In genomic region chr5:155759252-155759651, GRCh38 we compare ENCODE assay signal across 34 cellular contexts.
DNase-seq lines count a peak whose midpoint lies in the region; ATAC-seq, FAIRE-seq and TF ChIP-seq lines count a peak whose summit lies in the region.
"Had no signal": no experiment of that assay in that cellular context is flagged by ENCODE, and none has a peak within 500 bp of the region (broad histone marks: within the 10 kb centered on the region; RNA-seq: fewer than 3 reads in every experiment).

No MANE protein-coding gene starts in this region.

- intact Hi-C loops in HepG2 (cut with micrococcal nuclease; ENCODE audit: unreplicated experiment): no loop called here
- intact Hi-C loops in right lobe of liver (cut with DNase I): no loop called here
- intact Hi-C loops in IMR-90 (cut with micrococcal nuclease): no loop called here
- intact Hi-C loops in K562 (cut with micrococcal nuclease): no loop called here

- TF ChIP-seq CTCF in HepG2 (CRISPR knock-in tag; IDR thresholded peaks at IDR 0.05): no peak
- TF ChIP-seq CTCF in right lobe of liver (IDR thresholded peaks at IDR 0.05): no peak
- no peak for TF ChIP-seq CTCF in A549 (IDR thresholded peaks at IDR 0.05)
- TF ChIP-seq CTCF in IMR-90 (conservative IDR thresholded peaks at IDR 0.05; ENCODE audit: low read depth, low read length): no peak
- TF ChIP-seq CTCF in K562 (IDR thresholded peaks at IDR 0.05 in 2 of 3, conservative IDR thresholded peaks at IDR 0.05 in 1 of 3; ENCODE audit: insufficient read depth in 2 of 3, low read depth in 1 of 3, low read length in 3 of 3): no peak

- H3K9ac ChIP-seq in HepG2 (ENCODE audit: insufficient read depth, low read depth, low read length): no peak overlapping the region
- H3K9ac ChIP-seq in IMR-90 (ENCODE audit: low read depth, low read length): no peak overlapping the region
- no peak overlapping the region for H3K9ac ChIP-seq in K562 (ENCODE audit: insufficient read depth in 1 of 2, low read depth in 2 of 2, low read length in 2 of 2)
- no peak overlapping the region for H3K9ac ChIP-seq in neuronal stem cell (ENCODE audit: low read depth, low read length, poor library complexity)
- H3K9ac ChIP-seq: BLaER1; BLaER1 treated with 17β-estradiol and CSF1 and Interleukin-3, amounts not matched to agents 10 nM and 100 nM had no signal

- H2AFZ ChIP-seq in HepG2 (ENCODE audit: low read length): no peak overlapping the region
- H2AFZ ChIP-seq in IMR-90 (replicated peaks; ENCODE audit: low read length, poor library complexity): no peak overlapping the region
- H2AFZ ChIP-seq in K562 (ENCODE audit: low read depth, low read length): no peak overlapping the region
- H2AFZ ChIP-seq in neuronal stem cell (ENCODE audit: low read length): no peak overlapping the region

- no peaks in the 10 kb centered on the region for H3K79me1 ChIP-seq in IMR-90 (ENCODE audit: low read depth in 1 of 2, low read length in 2 of 2)
- H3K79me1 ChIP-seq in neuronal stem cell (ENCODE audit: low read depth, low read length): no peaks in the 10 kb centered on the region

- H3K18ac ChIP-seq in IMR-90 (ENCODE audit: low read depth, low read length) (no peak overlapping the region), neuronal stem cell (ENCODE audit: low read length) (no peak overlapping the region)

- dilution Hi-C loops in IMR-90 (cut with HindIII; ENCODE audit: low sequenced_read_pairs, unreplicated experiment): no loop called here

- H3K9me3 ChIP-seq in HepG2 (ENCODE audit: low read length) (peaks cover 25% of the 10 kb centered on the region), right lobe of liver (no peaks in the 10 kb centered on the region), A549 (no peaks in the 10 kb centered on the region), IMR-90 (ENCODE audit: control insufficient read depth, insufficient read depth, low read length) (peaks cover 7% of the 10 kb centered on the region; the same call in 1 of the 2 replicates), K562 (replicated peaks; ENCODE audit: control insufficient read depth, insufficient read depth, low read depth, low read length) (peaks cover 5% of the 10 kb centered on the region), neuronal stem cell (replicated peaks in 1 of 2; ENCODE audit: control insufficient read depth in 2 of 2, insufficient read depth in 1 of 2, low read depth in 1 of 2, low read length in 2 of 2) (no peaks in the 10 kb centered on the region)
- H3K9me3 ChIP-seq: BE2C, BLaER1, Caco-2 had no signal

- no peaks in the 10 kb centered on the region for H3K79me2 ChIP-seq in HepG2 (ENCODE audit: insufficient read depth, low read length)
- H3K79me2 ChIP-seq in K562 (ENCODE audit: control insufficient read depth, insufficient read depth, low read length): no peaks in the 10 kb centered on the region

- H3K14ac ChIP-seq in IMR-90 (replicated peaks; ENCODE audit: low read depth, low read length) (no peak overlapping the region), neuronal stem cell (ENCODE audit: low read length) (no peak overlapping the region)

- H3K4ac ChIP-seq in IMR-90 (ENCODE audit: low read depth, low read length) (no peak overlapping the region), neuronal stem cell (ENCODE audit: low read length) (no peak overlapping the region)

- no peaks in the 10 kb centered on the region for H3K36me3 ChIP-seq in HepG2 (replicated peaks in 1 of 2; ENCODE audit: control insufficient read depth in 1 of 2, insufficient read depth in 2 of 2, low read length in 2 of 2)
- H3K36me3 ChIP-seq in right lobe of liver: no peaks in the 10 kb centered on the region
- no peaks in the 10 kb centered on the region for H3K36me3 ChIP-seq in IMR-90 (ENCODE audit: control insufficient read depth, insufficient read depth, low read length)
- H3K36me3 ChIP-seq in K562 (ENCODE audit: control insufficient read depth, insufficient read depth, low read length): no peaks in the 10 kb centered on the region
- H3K36me3 ChIP-seq in neuronal stem cell (replicated peaks in 1 of 2; ENCODE audit: control insufficient read depth in 2 of 2, insufficient read depth in 2 of 2, low read length in 2 of 2): no peaks in the 10 kb centered on the region
- H3K36me3 ChIP-seq: BE2C; BLaER1; BLaER1 treated with 17β-estradiol and CSF1 and Interleukin-3, amounts not matched to agents 10 nM and 100 nM had no signal

- H2AK5ac ChIP-seq in IMR-90 (ENCODE audit: low read depth, low read length): no peak overlapping the region
- no peak overlapping the region for H2AK5ac ChIP-seq in neuronal stem cell (ENCODE audit: low read depth, low read length)

- TF ChIP-seq POLR2A in HepG2 (IDR thresholded peaks at IDR 0.05; ENCODE audit: insufficient read depth in 1 of 2, low read depth in 2 of 2, low read length in 2 of 2) (no peak), right lobe of liver (IDR thresholded peaks at IDR 0.05) (no peak), A549 (IDR thresholded peaks at IDR 0.05; ENCODE audit: low read length) (no peak), IMR-90 (IDR thresholded peaks at IDR 0.05; ENCODE audit: low read depth, low read length) (no peak), K562 (conservative IDR thresholded peaks at IDR 0.05) (no peak)

- no peak for FAIRE-seq in HepG2 (lab: Jason Lieb, UNC)
- no peak for FAIRE-seq in A549 (lab: Jason Lieb, UNC)
- no peak for FAIRE-seq in K562 (lab: Jason Lieb, UNC)
- FAIRE-seq: A204.1, D721Med had no signal

- TF ChIP-seq EP300 in HepG2 (IDR thresholded peaks at IDR 0.05; ENCODE audit: low read depth in 2 of 2, low read length in 2 of 2) (no peak), HepG2 (CRISPR knock-in tag; IDR thresholded peaks at IDR 0.05; ENCODE audit: borderline replicate concordance) (no peak), A549 (IDR thresholded peaks at IDR 0.05) (no peak), K562 (IDR thresholded peaks at IDR 0.05; ENCODE audit: low read length) (no peak)

- H3K23ac ChIP-seq in IMR-90 (ENCODE audit: low read depth, low read length) (no peak overlapping the region), neuronal stem cell (ENCODE audit: low read depth, low read length, poor library complexity) (no peak overlapping the region)

- TF ChIP-seq RAD21 in HepG2 (CRISPR knock-in tag; IDR thresholded peaks at IDR 0.05): no peak
- TF ChIP-seq RAD21 in A549 (conservative IDR thresholded peaks at IDR 0.05 in 1 of 2, IDR thresholded peaks at IDR 0.05 in 1 of 2): no peak
- no peak for TF ChIP-seq RAD21 in IMR-90 (IDR thresholded peaks at IDR 0.05; ENCODE audit: low read length)
- no peak for TF ChIP-seq RAD21 in K562 (CRISPR knock-in tag; conservative IDR thresholded peaks at IDR 0.05 in 1 of 2, IDR thresholded peaks at IDR 0.05 in 1 of 2)

- H3K27me3 ChIP-seq in HepG2 (ENCODE audit: control insufficient read depth in 1 of 2, insufficient read depth in 2 of 2, low read length in 2 of 2) (no peaks in the 10 kb centered on the region), right lobe of liver (no peaks in the 10 kb centered on the region), IMR-90 (ENCODE audit: control insufficient read depth, insufficient read depth, low read length) (no peaks in the 10 kb centered on the region), K562 (ENCODE audit: control insufficient read depth in 2 of 2, insufficient read depth in 2 of 2, low read length in 2 of 2) (no peaks in the 10 kb centered on the region), neuronal stem cell (ENCODE audit: control insufficient read depth in 3 of 3, insufficient read depth in 3 of 3, low read depth in 1 of 3, low read length in 3 of 3) (no peaks in the 10 kb centered on the region)
- H3K27me3 ChIP-seq: BE2C; BLaER1; BLaER1 treated with 17β-estradiol and CSF1 and Interleukin-3, amounts not matched to agents 10 nM and 100 nM had no signal

- H4K8ac ChIP-seq in IMR-90 (ENCODE audit: low read depth in 2 of 2, low read length in 2 of 2) (no peak overlapping the region), neuronal stem cell (ENCODE audit: low read depth, low read length) (no peak overlapping the region)

- no peak overlapping the region for H4K5ac ChIP-seq in IMR-90 (ENCODE audit: low read depth, low read length)

- H2AK9ac ChIP-seq in IMR-90 (replicated peaks; ENCODE audit: low read depth, low read length, poor library complexity): no peak overlapping the region

- H3K9me1 ChIP-seq in IMR-90 (ENCODE audit: insufficient read depth, low read length) (no peaks in the 10 kb centered on the region), K562 (ENCODE audit: control insufficient read depth, insufficient read depth, low read length) (no peaks in the 10 kb centered on the region)

- H3K27ac ChIP-seq in HepG2 (ENCODE audit: extremely low read length, insufficient read depth, low read length): no peak overlapping the region
- H3K27ac ChIP-seq in right lobe of liver: no peak overlapping the region
- no peak overlapping the region for H3K27ac ChIP-seq in A549
- no peak overlapping the region for H3K27ac ChIP-seq in IMR-90 (ENCODE audit: insufficient read depth, low read length)
- H3K27ac ChIP-seq in K562 (ENCODE audit: extremely low read depth, low read depth, low read length): no peak overlapping the region
- H3K27ac ChIP-seq in neuronal stem cell (replicated peaks; ENCODE audit: low read length): no peak overlapping the region
- H3K27ac ChIP-seq: 22Rv1; BLaER1; BLaER1 treated with 17β-estradiol and CSF1 and Interleukin-3, amounts not matched to agents 10 nM and 100 nM; C4-2B had no signal

- H2BK120ac ChIP-seq in IMR-90 (ENCODE audit: low read depth, low read length) (no peak overlapping the region), neuronal stem cell (ENCODE audit: low read depth, low read length) (no peak overlapping the region)

- POLR2A ChIA-PET in HepG2 (lab: Yijun Ruan, JAX) (no interaction called here), A549 (lab: Yijun Ruan, JAX) (no interaction called here), IMR-90 (lab: Charles Lee; ENCODE audit: unreplicated experiment) (no interaction called here), K562 (lab: Yijun Ruan, JAX) (no interaction called here)

- no peak overlapping the region for H4K91ac ChIP-seq in IMR-90 (ENCODE audit: insufficient read depth, low read depth, low read length)
- no peak overlapping the region for H4K91ac ChIP-seq in neuronal stem cell (ENCODE audit: low read depth, low read length, poor library complexity)

- no peak overlapping the region for H2BK5ac ChIP-seq in IMR-90 (ENCODE audit: low read depth, low read length, poor library complexity, severe bottlenecking)
- no peak overlapping the region for H2BK5ac ChIP-seq in neuronal stem cell (ENCODE audit: low read length)

- H2BK20ac ChIP-seq in IMR-90 (ENCODE audit: low read depth, low read length): no peak overlapping the region

- DNase-seq in HepG2 (ENCODE audit: low spot score) (no peak), right lobe of liver (no peak), A549 (ENCODE audit: low read depth in 1 of 2, low spot score in 1 of 2) (no peak), IMR-90 (no peak), K562 (ENCODE audit: extremely low read depth in 1 of 4, low spot score in 3 of 4) (no peak), neuronal stem cell (ENCODE audit: low spot score) (no peak)
- no peak for DNase-seq in stimulated activated CD8-positive, alpha-beta memory T cell treated with anti-CD3 and anti-CD28 coated beads, Interleukin-4, amount 100 ng/mL, for 48 hours
- DNase-seq: 8988T; ACHN; AML-193; BE2C; C1 segment of cervical spinal cord; Caco-2; Calu3; CD4-positive, alpha-beta memory T cell; CD4-positive, alpha-beta T cell; CD4-positive, CD25-positive, alpha-beta regulatory T cell; CD8-positive, alpha-beta memory T cell; CD8-positive, alpha-beta T cell; COR-L47; DMS 273 treated with DMSO at 0.1 percent for 48 hours; DMS153; DMS53; DMS79; DMS79 treated with DMSO at 0.1 percent for 48 hours; DND-41; EL had no signal

- H4K20me1 ChIP-seq in HepG2 (ENCODE audit: insufficient read depth, low read length) (no peaks in the 10 kb centered on the region), IMR-90 (ENCODE audit: insufficient read depth, low read length) (no peaks in the 10 kb centered on the region), K562 (replicated peaks; ENCODE audit: control insufficient read depth, insufficient read depth, low read length) (no peaks in the 10 kb centered on the region)
- H4K20me1 ChIP-seq: BLaER1; BLaER1 treated with 17β-estradiol and CSF1 and Interleukin-3, amounts not matched to agents 10 nM and 100 nM had no signal

- H3K4me3 ChIP-seq in HepG2 (replicated peaks in 1 of 3; ENCODE audit: insufficient read depth in 1 of 3, low read depth in 2 of 3, low read length in 3 of 3) (no peak overlapping the region), right lobe of liver (no peak overlapping the region), A549 (no peak overlapping the region), IMR-90 (ENCODE audit: insufficient read depth, low read depth, low read length) (no peak overlapping the region), K562 (no peak overlapping the region), neuronal stem cell (ENCODE audit: low read length in 2 of 2) (no peak overlapping the region)
- H3K4me3 ChIP-seq: BLaER1; BLaER1 treated with 17β-estradiol and CSF1 and Interleukin-3, amounts not matched to agents 10 nM and 100 nM had no signal

- CTCF ChIA-PET in HepG2 (lab: Yijun Ruan, JAX; ENCODE audit: low intra/inter-chr PET ratio, low total read pairs): no interaction called here
- CTCF ChIA-PET in A549 (lab: Yijun Ruan, JAX): no interaction called here
- CTCF ChIA-PET in IMR-90 (lab: Yijun Ruan, JAX): no interaction called here
- CTCF ChIA-PET in K562 (lab: Yijun Ruan, JAX; ENCODE audit: low intra/inter-chr PET ratio): no interaction called here

- BruUV-seq in HepG2 (replicated peaks; lab: Mats Ljungman, UMichigan): no TSS peak
- BruUV-seq in IMR-90 (replicated peaks; lab: Mats Ljungman, UMichigan): no TSS peak
- no TSS peak for BruUV-seq in K562 (replicated peaks; lab: Mats Ljungman, UMichigan)

- in situ Hi-C loops in HepG2 (cut with HindIII; ENCODE audit: extremely low pct_ligation_motif_present, low pct_unique_long_range_greater_than_20kb): no loop called here
- in situ Hi-C loops in IMR-90 (cut with MboI; ENCODE audit: low sequenced_read_pairs): no loop called here
- in situ Hi-C loops in K562 (cut with MboI): no loop called here

- ATAC-seq in HepG2 (no peak), right lobe of liver (no peak), A549 (no peak), IMR-90 (ENCODE audit: low read depth) (no peak), K562 (no peak), HG02610 (IDR thresholded peaks at IDR 0.05; ENCODE audit: unreplicated experiment) (no peak)
- ATAC-seq: CD8-positive, alpha-beta T cell had no signal

- no peak overlapping the region for H2BK12ac ChIP-seq in neuronal stem cell (ENCODE audit: low read length)

- no peak overlapping the region for H3K4me2 ChIP-seq in HepG2 (ENCODE audit: low read depth, low read length)
- no peak overlapping the region for H3K4me2 ChIP-seq in A549
- no peak overlapping the region for H3K4me2 ChIP-seq in IMR-90 (ENCODE audit: low read depth, low read length)
- H3K4me2 ChIP-seq in K562 (ENCODE audit: insufficient read depth, low read length): no peak overlapping the region
- no peak overlapping the region for H3K4me2 ChIP-seq in neuronal stem cell (ENCODE audit: insufficient read depth, low read length, poor library complexity, severe bottlenecking)
- H3K4me2 ChIP-seq: BLaER1; BLaER1 treated with 17β-estradiol and CSF1 and Interleukin-3, amounts not matched to agents 10 nM and 100 nM had no signal

- H2BK15ac ChIP-seq in IMR-90 (ENCODE audit: low read depth, low read length) (no peak overlapping the region), neuronal stem cell (ENCODE audit: low read length) (no peak overlapping the region)

- WGBS in HepG2 (ENCODE audit: low lambda C conversion rate): 31% methylated on average over 2 of the region's 2 CpGs
- WGBS in right lobe of liver (ENCODE audit: insufficient coverage, low coverage, low lambda C conversion rate, missing lambda C conversion rate): 79% methylated on average over 2 of the region's 2 CpGs
- WGBS in A549 (ENCODE audit: missing lambda C conversion rate): 62% methylated on average over 2 of the region's 2 CpGs
- WGBS in IMR-90 (ENCODE audit: extremely low coverage in 2 of 2, insufficient read length in 1 of 2), 2 experiments: no CpG with 5 or more reads among the region's 2 CpGs
- WGBS in K562 (ENCODE audit: insufficient coverage, low coverage, missing lambda C conversion rate): 0% methylated on average over 2 of the region's 2 CpGs
- no CpG with 5 or more reads among the region's 2 CpGs for WGBS in neuronal stem cell (ENCODE audit: extremely low coverage in 2 of 2, insufficient read length in 2 of 2, insufficient replicate concordance in 1 of 2), 2 donors

- no peak overlapping the region for H3K56ac ChIP-seq in IMR-90 (ENCODE audit: extremely low read depth, insufficient read depth, low read length)

- H3K4me1 ChIP-seq in HepG2 (ENCODE audit: insufficient read depth, low read length) (no peaks in the 10 kb centered on the region), right lobe of liver (no peaks in the 10 kb centered on the region), A549 (no peaks in the 10 kb centered on the region), IMR-90 (ENCODE audit: control insufficient read depth, insufficient read depth, low read length) (no peaks in the 10 kb centered on the region), K562 (replicated peaks in 1 of 2; ENCODE audit: control insufficient read depth in 2 of 2, insufficient read depth in 2 of 2, low read length in 2 of 2) (no peaks in the 10 kb centered on the region), neuronal stem cell (ENCODE audit: control insufficient read depth in 2 of 2, insufficient read depth in 1 of 2, low read depth in 1 of 2, low read length in 2 of 2) (no peaks in the 10 kb centered on the region)
- H3K4me1 ChIP-seq: BE2C; BLaER1; BLaER1 treated with 17β-estradiol and CSF1 and Interleukin-3, amounts not matched to agents 10 nM and 100 nM; Caco-2 had no signal

Comparison
In these comparisons a context has a peak if more than half of its experiments do, and no peak if none do; other contexts are left out.
1. Of the 241 proteins assayed by ChIP-seq in both HepG2 and K562: peak only in HepG2: MAFK; only in K562: none; in both: MAFF; in neither: 239.